In genomic region chr14:104223101-104223809, GRCh38 we compare ENCODE assay signal across 11 cellular contexts.
DNase-seq lines count a peak whose midpoint lies in the region; TF ChIP-seq lines count a peak whose summit lies in the region.
"Had no signal": no experiment of that assay in that cellular context is flagged by ENCODE, and none has a peak within 500 bp of the region (broad histone marks: within the 10 kb centered on the region; RNA-seq: fewer than 3 reads in every experiment).

No MANE protein-coding gene starts in this region.

- peaks cover 6% of the 10 kb centered on the region for H3K9me3 ChIP-seq in suprapubic skin

- H3K27ac Mint-ChIP-seq in activated CD4-positive, alpha-beta memory T cell treated with anti-CD3 and anti-CD28 coated beads for 36 hours = no peak overlapping the region
- H3K27ac Mint-ChIP-seq: T-cell had no signal

- peaks cover 29% of the 10 kb centered on the region for H3K4me1 Mint-ChIP-seq in activated CD4-positive, alpha-beta memory T cell treated with anti-CD3 and anti-CD28 coated beads for 36 hours (ENCODE audit: low read depth)

- H3K4me3 Mint-ChIP-seq in activated CD4-positive, alpha-beta memory T cell treated with anti-CD3 and anti-CD28 coated beads for 36 hours = no peak overlapping the region

- POLR2A ChIA-PET in activated CD4-positive, alpha-beta memory T cell treated with anti-CD3 and anti-CD28 coated beads for 36 hours (lab: Charles Lee) = no interaction called here

- H3K9me3 Mint-ChIP-seq in activated CD4-positive, alpha-beta memory T cell treated with anti-CD3 and anti-CD28 coated beads for 36 hours = peaks cover 2% of the 10 kb centered on the region
- H3K9me3 Mint-ChIP-seq: T-cell had no signal

- no peak for TF ChIP-seq EP300 in suprapubic skin (IDR thresholded peaks at IDR 0.05)

- TF ChIP-seq CTCF in suprapubic skin (IDR thresholded peaks at IDR 0.05) = no peak

- H3K4me1 ChIP-seq in suprapubic skin = peaks cover 13% of the 10 kb centered on the region

- WGBS in suprapubic skin = 32% methylated on average over 18 of the region's 29 CpGs

- CTCF ChIA-PET in activated CD4-positive, alpha-beta memory T cell treated with anti-CD3 and anti-CD28 coated beads for 36 hours (lab: Charles Lee) = no interaction called here

- intact Hi-C loops in activated CD4-positive, alpha-beta memory T cell treated with anti-CD3 and anti-CD28 coated beads for 36 hours (cut with micrococcal nuclease) = no loop called here

- peaks cover 7% of the 10 kb centered on the region for H3K27me3 Mint-ChIP-seq in activated CD4-positive, alpha-beta memory T cell treated with anti-CD3 and anti-CD28 coated beads for 36 hours

- H3K4me3 ChIP-seq in suprapubic skin = peak overlapping the region; percentile 25

- H3K36me3 Mint-ChIP-seq in activated CD4-positive, alpha-beta memory T cell treated with anti-CD3 and anti-CD28 coated beads for 36 hours = no peaks in the 10 kb centered on the region
- H3K36me3 Mint-ChIP-seq: T-cell had no signal

- peaks cover 46% of the 10 kb centered on the region for H3K27me3 ChIP-seq in suprapubic skin

- H3K27ac ChIP-seq in suprapubic skin = no peak overlapping the region

- no peak for TF ChIP-seq POLR2A in suprapubic skin (IDR thresholded peaks at IDR 0.05)

- DNase-seq in NCI-H748 (lab: John Stamatoyannopoulos, UW; ENCODE audit: unreplicated experiment) (peak; percentile 69), NCI-H748 treated with DMSO at 0.1 percent for 48 hours (lab: John Stamatoyannopoulos, UW) (no peak), SK-N-DZ (ENCODE audit: low spot score) (peak; percentile 88), iPS-NIHi7 (ENCODE audit: extremely low spot score) (peak; percentile 62), suprapubic skin (ENCODE audit: low spot score in 2 of 2) (peak in 1 of 2 donors; percentile 51), NCI-H526 treated with DMSO at 0.1 percent for 48 hours (lab: John Stamatoyannopoulos, UW) (no peak)
- DNase-seq in stimulated activated CD4-positive, alpha-beta T cell treated with anti-CD3 and anti-CD28 coated beads, Interleukin-4, amount 100 ng/mL, for 24 hours = no peak
- no peak for DNase-seq in activated CD4-positive, alpha-beta memory T cell treated with anti-CD3 and anti-CD28 coated beads for 36 hours
- DNase-seq: GF-D8, NCI-H187 treated with DMSO at 0.1 percent for 48 hours, T-cell had no signal

- no peaks in the 10 kb centered on the region for H3K36me3 ChIP-seq in suprapubic skin

Comparison
In these comparisons a context has a peak if more than half of its experiments do, and no peak if none do; other contexts are left out.
1. DNase-seq: peak in NCI-H748 (single experiment), SK-N-DZ (single experiment) and iPS-NIHi7 (single experiment); none in NCI-H748 treated with DMSO at 0.1 percent for 48 hours (single experiment), stimulated activated CD4-positive, alpha-beta T cell treated with anti-CD3 and anti-CD28 coated beads, Interleukin-4, amount 100 ng/mL, for 24 hours (single experiment), NCI-H526 treated with DMSO at 0.1 percent for 48 hours (single experiment) and activated CD4-positive, alpha-beta memory T cell treated with anti-CD3 and anti-CD28 coated beads for 36 hours (single experiment).